In genomic region chr2:86453838-86454237, GRCh38 we compare ENCODE assay signal across 10 cellular contexts. TPM values are rescaled to one million over a fixed set of nuclear protein-coding genes. Genes with fewer than 3 reads are reported as not detected.
DNase-seq lines count a peak whose midpoint lies in the region; ATAC-seq and TF ChIP-seq lines count a peak whose summit lies in the region.
"Had no signal": no experiment of that assay in that cellular context is flagged by ENCODE, and none has a peak within 500 bp of the region (broad histone marks: within the 10 kb centered on the region; RNA-seq: fewer than 3 reads in every experiment).

No MANE protein-coding gene starts in this region.

- peaks cover 84% of the 10 kb centered on the region for H3K36me3 ChIP-seq in SK-N-MC (ENCODE audit: insufficient read depth, low read length)
- peaks cover 24% of the 10 kb centered on the region for H3K36me3 ChIP-seq in rectal smooth muscle tissue (ENCODE audit: control insufficient read depth, insufficient read depth, low read length)
- H3K36me3 ChIP-seq in spleen: peaks cover 0 to 100% (median 80%) of the 10 kb centered on the region in 6 donors

- CTCF ChIA-PET in activated CD8-positive, alpha-beta T cell treated with anti-CD3 and anti-CD28 coated beads, Interleukin-2, amount 10 ng/mL, durations not matched to agents 7 days and 5 days (lab: Charles Lee): no interaction called here

- H3K4me3 Mint-ChIP-seq in activated CD8-positive, alpha-beta T cell treated with anti-CD3 and anti-CD28 coated beads, Interleukin-2, amount 10 ng/mL, durations not matched to agents 7 days and 5 days: no peak overlapping the region
- H3K4me3 Mint-ChIP-seq: activated B cell treated with CpG ODN at 0.5 μM for 24 hours had no signal

- POLR2A ChIA-PET in activated CD8-positive, alpha-beta T cell treated with anti-CD3 and anti-CD28 coated beads, Interleukin-2, amount 10 ng/mL, durations not matched to agents 7 days and 5 days (lab: Charles Lee): interaction anchor here (1.5 kb wide), 1 partner anchor 13 kb away, joined by 3 read pairs; no protein-coding TSS in a partner anchor

- H3K4me3 ChIP-seq in SK-N-MC (peak overlapping the region; percentile 63), rectal smooth muscle tissue (ENCODE audit: low read length) (peak overlapping the region; percentile 39), spleen (no peak overlapping the region)

- H3K27me3 ChIP-seq in rectal smooth muscle tissue (ENCODE audit: control insufficient read depth, insufficient read depth, low read length): no peaks in the 10 kb centered on the region
- no peaks in the 10 kb centered on the region for H3K27me3 ChIP-seq in spleen (replicated peaks in 1 of 7)

- TF ChIP-seq CTCF in spleen (IDR thresholded peaks at IDR 0.05 in 8 of 11, conservative IDR thresholded peaks at IDR 0.05 in 3 of 11): no peak

- no peak overlapping the region for H3K27ac Mint-ChIP-seq in activated CD8-positive, alpha-beta T cell treated with anti-CD3 and anti-CD28 coated beads, Interleukin-2, amount 10 ng/mL, durations not matched to agents 7 days and 5 days
- H3K27ac Mint-ChIP-seq: activated B cell treated with CpG ODN at 0.5 μM for 24 hours had no signal

- H3K4me1 Mint-ChIP-seq in activated CD8-positive, alpha-beta T cell treated with anti-CD3 and anti-CD28 coated beads, Interleukin-2, amount 10 ng/mL, durations not matched to agents 7 days and 5 days (ENCODE audit: low read depth): peaks cover 7% of the 10 kb centered on the region
- H3K4me1 Mint-ChIP-seq: activated B cell treated with CpG ODN at 0.5 μM for 24 hours had no signal

- H3K9ac ChIP-seq in SK-N-MC (ENCODE audit: insufficient read length) (peak overlapping the region; percentile 14), rectal smooth muscle tissue (ENCODE audit: low read length) (no peak overlapping the region)

- peak; percentile 54 for DNase-seq in GM04503 (ENCODE audit: low read depth)
- DNase-seq in SK-N-MC (ENCODE audit: low read depth, low spot score): peak; percentile 83
- DNase-seq in fibroblast of the conjunctiva (ENCODE audit: low read depth): peak; percentile 89
- DNase-seq in activated CD8-positive, alpha-beta T cell treated with anti-CD3 and anti-CD28 coated beads, Interleukin-2, amount 10 ng/mL, durations not matched to agents 7 days and 5 days: no peak
- DNase-seq in spleen: no peak
- no peak for DNase-seq in stimulated activated naive CD8-positive, alpha-beta T cell treated with anti-CD3 and anti-CD28 coated beads, Interleukin-15, Interleukin-2, amounts not matched to agents 100 U/mL and 50 U/mL, for 24 hours
- DNase-seq: activated B cell treated with CpG ODN at 0.5 μM for 24 hours, NCI-H524 had no signal

- no peak for ATAC-seq in activated CD8-positive, alpha-beta T cell treated with anti-CD3 and anti-CD28 coated beads, Interleukin-2, amount 10 ng/mL, durations not matched to agents 7 days and 5 days
- ATAC-seq in stimulated activated naive CD8-positive, alpha-beta T cell treated with anti-CD3 and anti-CD28 coated beads, Interleukin-15, Interleukin-2, amounts not matched to agents 100 U/mL and 50 U/mL, for 24 hours: no peak
- no peak for ATAC-seq in HG02840 (IDR thresholded peaks at IDR 0.05; ENCODE audit: low FRiP score, unreplicated experiment)

- no peak for TF ChIP-seq POLR2A in spleen (IDR thresholded peaks at IDR 0.05)

- H3K9me3 Mint-ChIP-seq in activated CD8-positive, alpha-beta T cell treated with anti-CD3 and anti-CD28 coated beads, Interleukin-2, amount 10 ng/mL, durations not matched to agents 7 days and 5 days (ENCODE audit: insufficient read depth): no peaks in the 10 kb centered on the region
- H3K9me3 Mint-ChIP-seq: activated B cell treated with CpG ODN at 0.5 μM for 24 hours had no signal

- 46 to 73% (median 66%) methylated on average over 2 of the region's 2 CpGs for WGBS in spleen, 5 donors

- intact Hi-C loops in spleen (cut with DNase I; ENCODE audit: low total_unique reads): no loop called here

- no peaks in the 10 kb centered on the region; the same call in 1 of the 2 replicates for H3K9me3 ChIP-seq in SK-N-MC (ENCODE audit: low read depth, low read length)
- no peaks in the 10 kb centered on the region for H3K9me3 ChIP-seq in spleen

- no peaks in the 10 kb centered on the region for H3K27me3 Mint-ChIP-seq in activated CD8-positive, alpha-beta T cell treated with anti-CD3 and anti-CD28 coated beads, Interleukin-2, amount 10 ng/mL, durations not matched to agents 7 days and 5 days (ENCODE audit: low read depth)
- H3K27me3 Mint-ChIP-seq: activated B cell treated with CpG ODN at 0.5 μM for 24 hours had no signal

- H3K27ac ChIP-seq in SK-N-MC: peak overlapping the region; percentile 85
- H3K27ac ChIP-seq in rectal smooth muscle tissue (ENCODE audit: low read depth, low read length): peak overlapping the region; percentile 1
- no peak overlapping the region for H3K27ac ChIP-seq in spleen

- H3K4me1 ChIP-seq in rectal smooth muscle tissue (ENCODE audit: control insufficient read depth, insufficient read depth, low read length) (peaks cover 9% of the 10 kb centered on the region), spleen (peaks cover 2 to 25% (median 12%) of the 10 kb centered on the region in 6 donors)

- H3K36me3 Mint-ChIP-seq in activated CD8-positive, alpha-beta T cell treated with anti-CD3 and anti-CD28 coated beads, Interleukin-2, amount 10 ng/mL, durations not matched to agents 7 days and 5 days (ENCODE audit: low read depth): peaks cover 85% of the 10 kb centered on the region

RNA-seq across cellular contexts. Expression of gene KDM3A, which starts 12.7 kb away (rescaled TPM):
- 10 to 100 TPM; 74.9 to 80.1 TPM for total RNA-seq in activated CD8-positive, alpha-beta T cell treated with anti-CD3 and anti-CD28 coated beads, Interleukin-2, amount 10 ng/mL, durations not matched to agents 7 days and 5 days
- total RNA-seq in spleen: 10 to 100 TPM; 40.8 to 87.5 (median 51.0) TPM
- polyA plus RNA-seq in spleen: 10 to 100 TPM; 16.1 to 17.7 (median 16.8) TPM

Comparison
In these comparisons a context has a peak if more than half of its experiments do, and no peak if none do; other contexts are left out.
1. DNase-seq: peak in GM04503 (single experiment), SK-N-MC (single experiment) and fibroblast of the conjunctiva (single experiment); none in activated CD8-positive, alpha-beta T cell treated with anti-CD3 and anti-CD28 coated beads, Interleukin-2, amount 10 ng/mL, durations not matched to agents 7 days and 5 days (single experiment), spleen (single experiment) and stimulated activated naive CD8-positive, alpha-beta T cell treated with anti-CD3 and anti-CD28 coated beads, Interleukin-15, Interleukin-2, amounts not matched to agents 100 U/mL and 50 U/mL, for 24 hours (single experiment).
2. H3K27ac ChIP-seq: peak in SK-N-MC (single experiment) and rectal smooth muscle tissue (single experiment); none in spleen (0 of 8).
3. H3K4me3 ChIP-seq: peak in SK-N-MC (single experiment) and rectal smooth muscle tissue (single experiment); none in spleen (0 of 8).